16 cellular contexts compared by ENCODE assay signal in genomic region chr12:78034025-78034424, GRCh38.
A peak's percentile ranks its signal among the peaks of the same experiment; 100 is the strongest.
DNase-seq lines count a peak whose midpoint lies in the region; ATAC-seq lines count a peak whose summit lies in the region.
"Had no signal": no experiment of that assay in that cellular context is flagged by ENCODE, and none has a peak within 500 bp of the region (broad histone marks: within the 10 kb centered on the region; RNA-seq: fewer than 3 reads in every experiment).

No MANE protein-coding gene starts in this region.

- no peaks in the 10 kb centered on the region for H3K4me1 Mint-ChIP-seq in activated T-helper 1 cell treated with anti-CD3 and anti-CD28 coated beads, Interleukin-12 subunit alpha, Interleukin-12 subunit beta, Interleukin-2, Interleukin-4 antibody, amounts not matched to agents 30 ng/mL and 10 ng/mL and 1 ng/mL, durations not matched to agents 14 hours and 24 hours and 36 hours (ENCODE audit: low read depth)
- H3K4me1 Mint-ChIP-seq: memory B cell had no signal

- peak; percentile 40 for ATAC-seq in HG02884 (IDR thresholded peaks at IDR 0.05; ENCODE audit: unreplicated experiment)
- no peak for ATAC-seq in GM21576 (IDR thresholded peaks at IDR 0.05; ENCODE audit: unreplicated experiment)
- ATAC-seq: K562 had no signal

- no peaks in the 10 kb centered on the region for H3K27me3 Mint-ChIP-seq in activated T-helper 1 cell treated with anti-CD3 and anti-CD28 coated beads, Interleukin-12 subunit alpha, Interleukin-12 subunit beta, Interleukin-2, Interleukin-4 antibody, amounts not matched to agents 30 ng/mL and 10 ng/mL and 1 ng/mL, durations not matched to agents 14 hours and 24 hours and 36 hours (ENCODE audit: insufficient read depth)

- DNase-seq in AG08396 (ENCODE audit: low spot score), result peak; percentile 18
- peak; percentile 58 for DNase-seq in SKM-1 treated with dmso at 0.1 percent for 144 hours (lab: John Stamatoyannopoulos, UW; ENCODE audit: unreplicated experiment)
- peak; percentile 84 for DNase-seq in iris pigment epithelial cell (ENCODE audit: low read depth)
- DNase-seq in RKO (ENCODE audit: low spot score), result no peak
- DNase-seq in dedifferentiated amniotic fluid mesenchymal stem cell (ENCODE audit: extremely low spot score), result no peak
- DNase-seq in activated T-helper 1 cell treated with anti-CD3 and anti-CD28 coated beads, Interleukin-12 subunit alpha, Interleukin-12 subunit beta, Interleukin-2, Interleukin-4 antibody, amounts not matched to agents 30 ng/mL and 10 ng/mL and 1 ng/mL, durations not matched to agents 14 hours and 24 hours and 36 hours (ENCODE audit: low spot score), result no peak
- DNase-seq: activated naive CD4-positive, alpha-beta T cell treated with Interleukin-2 at 50 U/mL for 16 hours; caudate nucleus; DMS53; NCI-H1930; NCI-H526 treated with DMSO at 0.1 percent for 48 hours; thyroid gland had no signal

- no peaks in the 10 kb centered on the region for H3K9me3 Mint-ChIP-seq in activated T-helper 1 cell treated with anti-CD3 and anti-CD28 coated beads, Interleukin-12 subunit alpha, Interleukin-12 subunit beta, Interleukin-2, Interleukin-4 antibody, amounts not matched to agents 30 ng/mL and 10 ng/mL and 1 ng/mL, durations not matched to agents 14 hours and 24 hours and 36 hours
- H3K9me3 Mint-ChIP-seq: memory B cell had no signal

- intact Hi-C loops in activated T-helper 1 cell treated with anti-CD3 and anti-CD28 coated beads, Interleukin-12 subunit alpha, Interleukin-12 subunit beta, Interleukin-2, Interleukin-4 antibody, amounts not matched to agents 30 ng/mL and 10 ng/mL and 1 ng/mL, durations not matched to agents 14 hours and 24 hours and 36 hours (cut with micrococcal nuclease), result no loop called here

- no peaks in the 10 kb centered on the region for H3K36me3 Mint-ChIP-seq in activated T-helper 1 cell treated with anti-CD3 and anti-CD28 coated beads, Interleukin-12 subunit alpha, Interleukin-12 subunit beta, Interleukin-2, Interleukin-4 antibody, amounts not matched to agents 30 ng/mL and 10 ng/mL and 1 ng/mL, durations not matched to agents 14 hours and 24 hours and 36 hours (ENCODE audit: low read depth)
- H3K36me3 Mint-ChIP-seq: memory B cell had no signal

- H3K27ac Mint-ChIP-seq in activated T-helper 1 cell treated with anti-CD3 and anti-CD28 coated beads, Interleukin-12 subunit alpha, Interleukin-12 subunit beta, Interleukin-2, Interleukin-4 antibody, amounts not matched to agents 30 ng/mL and 10 ng/mL and 1 ng/mL, durations not matched to agents 14 hours and 24 hours and 36 hours, result no peak overlapping the region
- H3K27ac Mint-ChIP-seq: memory B cell had no signal

- no peak overlapping the region for H3K4me3 Mint-ChIP-seq in activated T-helper 1 cell treated with anti-CD3 and anti-CD28 coated beads, Interleukin-12 subunit alpha, Interleukin-12 subunit beta, Interleukin-2, Interleukin-4 antibody, amounts not matched to agents 30 ng/mL and 10 ng/mL and 1 ng/mL, durations not matched to agents 14 hours and 24 hours and 36 hours
- H3K4me3 Mint-ChIP-seq: memory B cell had no signal

Comparison
In these comparisons a context has a peak if more than half of its experiments do, and no peak if none do; other contexts are left out.
1. DNase-seq: peak in AG08396 (single experiment), SKM-1 treated with dmso at 0.1 percent for 144 hours (single experiment) and iris pigment epithelial cell (single experiment); none in RKO (single experiment), dedifferentiated amniotic fluid mesenchymal stem cell (single experiment) and activated T-helper 1 cell treated with anti-CD3 and anti-CD28 coated beads, Interleukin-12 subunit alpha, Interleukin-12 subunit beta, Interleukin-2, Interleukin-4 antibody, amounts not matched to agents 30 ng/mL and 10 ng/mL and 1 ng/mL, durations not matched to agents 14 hours and 24 hours and 36 hours (single experiment).